ENCODE assay signal across 9 cellular contexts in the genomic region with DNA sequence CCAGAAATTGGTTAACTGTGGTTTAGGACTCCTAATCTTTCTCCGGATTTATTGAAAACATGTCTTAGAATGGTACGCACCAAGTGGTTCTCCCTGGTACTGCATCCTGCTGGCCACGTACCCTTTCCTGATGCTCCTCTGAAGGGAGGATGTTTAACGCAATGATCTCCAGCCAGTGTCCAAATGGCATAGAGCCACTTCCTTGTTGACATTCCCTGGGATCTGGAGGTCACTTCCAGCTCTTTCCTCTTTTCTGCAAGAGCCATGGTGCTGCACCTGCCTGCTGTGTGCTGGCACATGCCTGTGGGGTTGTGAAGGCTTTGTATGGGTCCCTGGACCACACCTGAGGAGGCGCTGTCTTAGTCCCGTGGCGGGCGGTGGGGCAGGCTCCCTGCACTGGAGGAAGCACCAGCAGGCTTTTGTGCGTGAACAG. TPM values are rescaled to one million over a fixed set of nuclear protein-coding genes. Genes with fewer than 3 reads are reported as not detected.
A peak's percentile ranks its signal among the peaks of the same experiment; 100 is the strongest.
DNase-seq lines count a peak whose midpoint lies in the region; ATAC-seq and TF ChIP-seq lines count a peak whose summit lies in the region.
"Had no signal": no experiment of that assay in that cellular context is flagged by ENCODE, and none has a peak within 500 bp of the region (broad histone marks: within the 10 kb centered on the region; RNA-seq: fewer than 3 reads in every experiment).

No MANE protein-coding gene starts in this region.

- H3K4me3 ChIP-seq in BJ (ENCODE audit: low read depth, low read length) (no peak overlapping the region), HL-60 (replicated peaks; ENCODE audit: insufficient read depth, low read length) (no peak overlapping the region), lower lobe of right lung (no peak overlapping the region)

- peak overlapping the region; percentile 12 for H3K4me3 Mint-ChIP-seq in activated B cell treated with CpG ODN at 0.5 μM for 24 hours
- H3K4me3 Mint-ChIP-seq: activated naive CD8-positive, alpha-beta T cell treated with anti-CD3 and anti-CD28 coated beads, Interleukin-2, amount 10 ng/mL, durations not matched to agents 7 days and 5 days had no signal

- peak overlapping the region; percentile 90 for H3K27ac Mint-ChIP-seq in activated B cell treated with CpG ODN at 0.5 μM for 24 hours
- H3K27ac Mint-ChIP-seq: activated naive CD8-positive, alpha-beta T cell treated with anti-CD3 and anti-CD28 coated beads, Interleukin-2, amount 10 ng/mL, durations not matched to agents 7 days and 5 days had no signal

- H3K36me3 ChIP-seq in BJ (ENCODE audit: control insufficient read depth, insufficient read depth, low read length) (no peaks in the 10 kb centered on the region; the same call in 1 of the 2 replicates), lower lobe of right lung (peaks cover 7% of the 10 kb centered on the region)

- no peaks in the 10 kb centered on the region for H3K27me3 Mint-ChIP-seq in activated B cell treated with CpG ODN at 0.5 μM for 24 hours
- H3K27me3 Mint-ChIP-seq: activated naive CD8-positive, alpha-beta T cell treated with anti-CD3 and anti-CD28 coated beads, Interleukin-2, amount 10 ng/mL, durations not matched to agents 7 days and 5 days had no signal

- CTCF ChIA-PET in BJ (lab: Yijun Ruan, JAX) (interaction anchor here (0.5 to 1.4 kb wide), 2 partner anchors 16 to 259 kb away, joined by 3 to 4 read pairs; no protein-coding TSS in a partner anchor), activated B cell treated with CpG ODN at 0.5 μM for 24 hours (lab: Charles Lee) (interaction anchor here (0.9 kb wide), 1 partner anchor 25 kb away, joined by 3 read pairs; no protein-coding TSS in a partner anchor)

- POLR2A ChIA-PET in BJ (lab: Charles Lee) (no interaction called here), activated B cell treated with CpG ODN at 0.5 μM for 24 hours (lab: Charles Lee) (interaction anchor here (1.3 to 7.4 kb wide), 3 partner anchors 10 to 54 kb away, joined by 7 to 222 read pairs (median 132); partner anchors contain the start of gene GALNT2)

- intact Hi-C loops in activated B cell treated with CpG ODN at 0.5 μM for 24 hours (cut with micrococcal nuclease) (loop anchor here (5.0 kb wide), 4 partner anchors 181 to 644 kb away; no protein-coding TSS in a partner anchor), lower lobe of right lung (cut with DNase I) (no loop called here)

- H3K27me3 ChIP-seq in BJ (ENCODE audit: control insufficient read depth, insufficient read depth, low read length) (no peaks in the 10 kb centered on the region), HL-60 (ENCODE audit: insufficient read depth, poor library complexity, severe bottlenecking) (no peaks in the 10 kb centered on the region), lower lobe of right lung (ENCODE audit: low read depth) (no peaks in the 10 kb centered on the region)

- no peak overlapping the region for H3K27ac ChIP-seq in HL-60 (replicated peaks)
- no peak overlapping the region for H3K27ac ChIP-seq in lower lobe of right lung

- TF ChIP-seq CTCF in BJ (IDR thresholded peaks at IDR 0.05; ENCODE audit: insufficient read depth, low read depth, low read length) (peak; percentile 51; the same call in 1 of the 2 replicates), HL-60 (IDR thresholded peaks at IDR 0.05; ENCODE audit: insufficient read depth, low read length) (peak; percentile 63), activated B cell treated with CpG ODN at 0.5 μM for 24 hours (IDR thresholded peaks at IDR 0.05) (no peak), lower lobe of right lung (IDR thresholded peaks at IDR 0.05) (peak; percentile 63)

- ATAC-seq in activated B cell treated with CpG ODN at 0.5 μM for 24 hours (ENCODE audit: low read depth) (no peak), lower lobe of right lung (no peak), HG02623 (IDR thresholded peaks at IDR 0.05; ENCODE audit: unreplicated experiment) (no peak), GM18511 (IDR thresholded peaks at IDR 0.05; ENCODE audit: unreplicated experiment) (no peak)

- no peaks in the 10 kb centered on the region for H3K9me3 ChIP-seq in lower lobe of right lung

- peaks cover 11% of the 10 kb centered on the region for H3K4me1 ChIP-seq in lower lobe of right lung

- H3K9me3 Mint-ChIP-seq in activated B cell treated with CpG ODN at 0.5 μM for 24 hours = no peaks in the 10 kb centered on the region
- H3K9me3 Mint-ChIP-seq: activated naive CD8-positive, alpha-beta T cell treated with anti-CD3 and anti-CD28 coated beads, Interleukin-2, amount 10 ng/mL, durations not matched to agents 7 days and 5 days had no signal

- peaks cover 94% of the 10 kb centered on the region for H3K4me1 Mint-ChIP-seq in activated B cell treated with CpG ODN at 0.5 μM for 24 hours

- DNase-seq in BJ (ENCODE audit: low read depth) (no peak), HL-60 (ENCODE audit: low read depth in 1 of 2, low spot score in 1 of 2) (no peak), activated B cell treated with CpG ODN at 0.5 μM for 24 hours (no peak), lower lobe of right lung (no peak), NOMO-1 (lab: John Stamatoyannopoulos, UW; ENCODE audit: unreplicated experiment in 2 of 2) (no peak), cortex of kidney (lab: John Stamatoyannopoulos, UW) (no peak)
- DNase-seq: activated naive CD8-positive, alpha-beta T cell treated with anti-CD3 and anti-CD28 coated beads, Interleukin-2, amount 10 ng/mL, durations not matched to agents 7 days and 5 days had no signal

- H3K36me3 Mint-ChIP-seq in activated B cell treated with CpG ODN at 0.5 μM for 24 hours (ENCODE audit: low read depth) = peaks cover 41% of the 10 kb centered on the region

RNA-seq across cellular contexts. Expression of gene GALNT2, which starts 53.9 kb away (rescaled TPM):
- 70.6 and 90.9 TPM in 2 replicates for polyA plus RNA-seq in BJ (2011; rRNA removed)
- polyA minus RNA-seq in BJ (2011; rRNA and poly(A)+ RNA removed) = 54.5 and 58.4 TPM in 2 replicates
- 99.8 and 108 TPM in 2 replicates for total RNA-seq in activated B cell treated with CpG ODN at 0.5 μM for 24 hours
- 48.0 TPM for total RNA-seq in lower lobe of right lung
